Comparison of ENCODE assay signal across 7 cellular contexts in genomic region chr12:10721654-10722501, GRCh38. TPM values are rescaled to one million over a fixed set of nuclear protein-coding genes. Genes with fewer than 3 reads are reported as not detected.
DNase-seq lines count a peak whose midpoint lies in the region; ATAC-seq lines count a peak whose summit lies in the region.

No MANE protein-coding gene starts in this region.

- peak overlapping the region; percentile 89 for H3K9ac ChIP-seq in mucosa of stomach (ENCODE audit: low read length)

- DNase-seq in NOMO-1 treated with dmso at 0.1 percent for 144 hours (lab: John Stamatoyannopoulos, UW; ENCODE audit: unreplicated experiment): peak; percentile 52
- DNase-seq in activated CD8-positive, alpha-beta memory T cell treated with anti-CD3 and anti-CD28 coated beads, Interleukin-2, amount 50 U/mL, for 48 hours: peak; percentile 86
- peak; percentile 22 for DNase-seq in stimulated activated CD8-positive, alpha-beta memory T cell treated with anti-CD3 and anti-CD28 coated beads, Interleukin-7, amount 100 ng/mL, for 24 hours (ENCODE audit: low read depth)

- no peaks in the 10 kb centered on the region for H3K27me3 ChIP-seq in mucosa of stomach (ENCODE audit: control insufficient read depth, insufficient read depth, low read length)

- peaks cover 44% of the 10 kb centered on the region for H3K4me1 ChIP-seq in mucosa of stomach (ENCODE audit: control insufficient read depth, insufficient read depth, low read length)

- ATAC-seq in GM18498 (IDR thresholded peaks at IDR 0.05; ENCODE audit: unreplicated experiment) (peak; percentile 33), HG03108 (IDR thresholded peaks at IDR 0.05; ENCODE audit: unreplicated experiment) (peak; percentile 35), esophagus mucosa (peak; percentile 80)

- no peaks in the 10 kb centered on the region for H3K9me3 ChIP-seq in mucosa of stomach (ENCODE audit: control insufficient read depth, low read length)

- H3K36me3 ChIP-seq in mucosa of stomach (ENCODE audit: control insufficient read depth, insufficient read depth, low read length): no peaks in the 10 kb centered on the region

- peak overlapping the region; percentile 87 for H3K4me3 ChIP-seq in mucosa of stomach (ENCODE audit: low read length)

RNA-seq across cellular contexts. Expression of gene YBX3, which starts 1.2 kb away (rescaled TPM):
- 394 TPM for total RNA-seq in esophagus mucosa

RNA-seq across cellular contexts. Expression of gene STYK1, which starts 48.0 kb away (rescaled TPM):
- 5.7 TPM for total RNA-seq in esophagus mucosa

Comparison
In these comparisons a context has a peak if more than half of its experiments do, and no peak if none do; other contexts are left out.
1. Peak in every context shown above with its lines: DNase-seq, ATAC-seq and H3K4me3 ChIP-seq.
2. DNase-seq: peak in every context shown above with its lines; median percentile 86 in activated CD8-positive, alpha-beta memory T cell treated with anti-CD3 and anti-CD28 coated beads, Interleukin-2, amount 50 U/mL, for 48 hours; 52 in NOMO-1 treated with dmso at 0.1 percent for 144 hours; 22 in stimulated activated CD8-positive, alpha-beta memory T cell treated with anti-CD3 and anti-CD28 coated beads, Interleukin-7, amount 100 ng/mL, for 24 hours.